In genomic region chr20:53808733-53809132, GRCh38 we compare ENCODE assay signal across 2 cellular contexts.
A peak's percentile ranks its signal among the peaks of the same experiment; 100 is the strongest.
TF ChIP-seq lines count a peak whose summit lies in the region.

No MANE protein-coding gene starts in this region.

TF ChIP-seq in HepG2, 621 proteins besides CTCF, POLR2A, EP300 and RAD21:
- TF ChIP-seq, protein P1, sequence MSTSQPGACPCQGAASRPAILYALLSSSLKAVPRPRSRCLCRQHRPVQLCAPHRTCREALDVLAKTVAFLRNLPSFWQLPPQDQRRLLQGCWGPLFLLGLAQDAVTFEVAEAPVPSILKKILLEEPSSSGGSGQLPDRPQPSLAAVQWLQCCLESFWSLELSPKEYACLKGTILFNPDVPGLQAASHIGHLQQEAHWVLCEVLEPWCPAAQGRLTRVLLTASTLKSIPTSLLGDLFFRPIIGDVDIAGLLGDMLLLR (CRISPR knock-in tag; IDR thresholded peaks at IDR 0.05) = no peak
- peak; percentile 86 for TF ChIP-seq ZKSCAN1 (IDR thresholded peaks at IDR 0.05; ENCODE audit: low read length)

TF ChIP-seq in K562, 482 proteins besides CTCF, POLR2A, EP300 and RAD21:
- TF ChIP-seq AFF1 (IDR thresholded peaks at IDR 0.05; ENCODE audit: low read depth in 1 of 2, partially characterized antibody in 2 of 2) (no peak), ZKSCAN1 (IDR thresholded peaks at IDR 0.05; ENCODE audit: low read depth, low read length) (peak; percentile 83)
